8 cellular contexts compared by ENCODE assay signal in genomic region chr3:177041730-177042551, GRCh38.
A peak's percentile ranks its signal among the peaks of the same experiment; 100 is the strongest.
DNase-seq lines count a peak whose midpoint lies in the region; ATAC-seq and TF ChIP-seq lines count a peak whose summit lies in the region.

No MANE protein-coding gene starts in this region.

- H3K9me3 ChIP-seq in right atrium auricular region: no peaks in the 10 kb centered on the region
- no peaks in the 10 kb centered on the region for H3K9me3 ChIP-seq in IMR-90 (ENCODE audit: control insufficient read depth, insufficient read depth, low read length)
- no peaks in the 10 kb centered on the region for H3K9me3 ChIP-seq in gastroesophageal sphincter
- H3K9me3 ChIP-seq in tibial artery: no peaks in the 10 kb centered on the region
- H3K9me3 ChIP-seq in Peyer's patch: no peaks in the 10 kb centered on the region

- H2AK5ac ChIP-seq in IMR-90 (ENCODE audit: low read depth, low read length): no peak overlapping the region

- no peak for TF ChIP-seq RAD21 in IMR-90 (IDR thresholded peaks at IDR 0.05; ENCODE audit: low read length)

- no peak overlapping the region for H4K8ac ChIP-seq in IMR-90 (ENCODE audit: low read depth in 2 of 2, low read length in 2 of 2)

- no peak overlapping the region for H2BK5ac ChIP-seq in IMR-90 (ENCODE audit: low read depth, low read length, poor library complexity, severe bottlenecking)

- peak overlapping the region; percentile 35; the same call in 1 of the 2 replicates for H3K14ac ChIP-seq in IMR-90 (replicated peaks; ENCODE audit: low read depth, low read length)

- H2BK120ac ChIP-seq in IMR-90 (ENCODE audit: low read depth, low read length): no peak overlapping the region

- no peak overlapping the region for H2AK9ac ChIP-seq in IMR-90 (replicated peaks; ENCODE audit: low read depth, low read length, poor library complexity)

- no peaks in the 10 kb centered on the region for H3K27me3 ChIP-seq in right atrium auricular region
- H3K27me3 ChIP-seq in IMR-90 (ENCODE audit: control insufficient read depth, insufficient read depth, low read length): no peaks in the 10 kb centered on the region
- H3K27me3 ChIP-seq in gastroesophageal sphincter: no peaks in the 10 kb centered on the region
- no peaks in the 10 kb centered on the region for H3K27me3 ChIP-seq in tibial artery
- no peaks in the 10 kb centered on the region for H3K27me3 ChIP-seq in Peyer's patch

- no peak overlapping the region; the same call in 1 of the 2 replicates for H3K23ac ChIP-seq in IMR-90 (ENCODE audit: low read depth, low read length)

- peak overlapping the region; percentile 67 to 75 for H3K27ac ChIP-seq in right atrium auricular region
- H3K27ac ChIP-seq in IMR-90 (ENCODE audit: insufficient read depth, low read length): no peak overlapping the region
- H3K27ac ChIP-seq in gastroesophageal sphincter: peak overlapping the region in 3 of 4 donors; percentile 31 to 41 (median 39)
- H3K27ac ChIP-seq in tibial artery: peak overlapping the region; percentile 32 to 44
- H3K27ac ChIP-seq in Peyer's patch: peak overlapping the region in 1 of 4 donors; percentile 17

- H3K9ac ChIP-seq in IMR-90 (ENCODE audit: low read depth, low read length): no peak overlapping the region

- H3K36me3 ChIP-seq in right atrium auricular region (peaks cover 22% of the 10 kb centered on the region), IMR-90 (ENCODE audit: control insufficient read depth, insufficient read depth, low read length) (peaks cover 25% of the 10 kb centered on the region), gastroesophageal sphincter (peaks cover 6 to 50% of the 10 kb centered on the region in 2 donors), tibial artery (peaks cover 36 to 42% (median 39%) of the 10 kb centered on the region in 3 donors), Peyer's patch (peaks cover 0 to 43% (median 0%) of the 10 kb centered on the region in 3 donors)

- TF ChIP-seq CTCF in right atrium auricular region (IDR thresholded peaks at IDR 0.05) (no peak), IMR-90 (conservative IDR thresholded peaks at IDR 0.05; ENCODE audit: low read depth, low read length) (no peak), gastroesophageal sphincter (IDR thresholded peaks at IDR 0.05) (no peak), tibial artery (IDR thresholded peaks at IDR 0.05) (no peak), Peyer's patch (IDR thresholded peaks at IDR 0.05) (no peak)

- intact Hi-C loops in cardiac septum (cut with DNase I): loop anchor here (5.0 to 10.0 kb wide), 3 partner anchors 90 to 1283 kb away; no protein-coding TSS in a partner anchor
- intact Hi-C loops in IMR-90 (cut with micrococcal nuclease): no loop called here
- intact Hi-C loops in tibial artery (cut with DNase I; ENCODE audit: low total_unique reads): no loop called here

- no peak for TF ChIP-seq POLR2A in IMR-90 (IDR thresholded peaks at IDR 0.05; ENCODE audit: low read depth, low read length)
- TF ChIP-seq POLR2A in gastroesophageal sphincter (IDR thresholded peaks at IDR 0.05): no peak
- TF ChIP-seq POLR2A in Peyer's patch (IDR thresholded peaks at IDR 0.05): no peak

- H3K4me3 ChIP-seq in right atrium auricular region (no peak overlapping the region), IMR-90 (ENCODE audit: insufficient read depth, low read depth, low read length) (no peak overlapping the region), gastroesophageal sphincter (no peak overlapping the region), tibial artery (no peak overlapping the region), Peyer's patch (no peak overlapping the region)

- ATAC-seq in IMR-90 (ENCODE audit: low read depth) (no peak), gastroesophageal sphincter (no peak)

- POLR2A ChIA-PET in IMR-90 (lab: Charles Lee; ENCODE audit: unreplicated experiment): no interaction called here

- no peak overlapping the region for H2AFZ ChIP-seq in IMR-90 (replicated peaks; ENCODE audit: low read length, poor library complexity)

- no peak for DNase-seq in right atrium auricular region (ENCODE audit: low spot score)
- no peak for DNase-seq in cardiac septum (ENCODE audit: low spot score)
- no peak for DNase-seq in IMR-90
- DNase-seq in tibial artery: no peak
- DNase-seq in SKM-1 (lab: John Stamatoyannopoulos, UW; ENCODE audit: unreplicated experiment): no peak
- no peak for DNase-seq in Peyer's patch
- DNase-seq in Ammon's horn (ENCODE audit: low spot score): no peak

- in situ Hi-C loops in IMR-90 (cut with MboI; ENCODE audit: low sequenced_read_pairs): no loop called here

- H3K56ac ChIP-seq in IMR-90 (ENCODE audit: extremely low read depth, insufficient read depth, low read length): no peak overlapping the region

- dilution Hi-C loops in IMR-90 (cut with HindIII; ENCODE audit: low sequenced_read_pairs, unreplicated experiment): no loop called here

- peaks cover 5% of the 10 kb centered on the region for H3K9me1 ChIP-seq in IMR-90 (ENCODE audit: insufficient read depth, low read length)

- no peak overlapping the region for H2BK15ac ChIP-seq in IMR-90 (ENCODE audit: low read depth, low read length)

- peaks cover 6 to 33% of the 10 kb centered on the region in 2 experiments for H3K79me1 ChIP-seq in IMR-90 (ENCODE audit: low read depth in 1 of 2, low read length in 2 of 2)

- no peak overlapping the region; the same call in 1 of the 2 replicates for H4K91ac ChIP-seq in IMR-90 (ENCODE audit: insufficient read depth, low read depth, low read length)

- no peak overlapping the region for H2BK20ac ChIP-seq in IMR-90 (ENCODE audit: low read depth, low read length)

- peaks cover 0 to 23% of the 10 kb centered on the region in 2 donors for H3K4me1 ChIP-seq in right atrium auricular region
- H3K4me1 ChIP-seq in IMR-90 (ENCODE audit: control insufficient read depth, insufficient read depth, low read length): peaks cover 5% of the 10 kb centered on the region
- H3K4me1 ChIP-seq in gastroesophageal sphincter: peaks cover 9 to 35% (median 11%) of the 10 kb centered on the region in 3 donors
- H3K4me1 ChIP-seq in tibial artery: peaks cover 0 to 31% (median 4%) of the 10 kb centered on the region in 4 donors
- peaks cover 0 to 6% (median 0%) of the 10 kb centered on the region in 4 donors for H3K4me1 ChIP-seq in Peyer's patch

- peaks cover 4% of the 10 kb centered on the region; the same call in 1 of the 2 replicates for H4K20me1 ChIP-seq in IMR-90 (ENCODE audit: insufficient read depth, low read length)

- peak overlapping the region; percentile 30; the same call in 1 of the 2 replicates for H4K5ac ChIP-seq in IMR-90 (ENCODE audit: low read depth, low read length)

- peak overlapping the region; percentile 15; the same call in 1 of the 2 replicates for H3K4ac ChIP-seq in IMR-90 (ENCODE audit: low read depth, low read length)

- CTCF ChIA-PET in IMR-90 (lab: Yijun Ruan, JAX): no interaction called here

- no peak overlapping the region for H3K18ac ChIP-seq in IMR-90 (ENCODE audit: low read depth, low read length)

- no CpG with 5 or more reads among the region's 8 CpGs for WGBS in IMR-90 (ENCODE audit: extremely low coverage in 2 of 2, insufficient read length in 1 of 2), 2 experiments
- WGBS in gastroesophageal sphincter (ENCODE audit: low coverage in 1 of 2), 2 donors: 66 to 78% methylated on average over 5 to 7 of the region's 8 CpGs

- BruUV-seq in IMR-90 (replicated peaks; lab: Mats Ljungman, UMichigan): no TSS peak

- H3K4me2 ChIP-seq in IMR-90 (ENCODE audit: low read depth, low read length): no peak overlapping the region

- TF ChIP-seq EP300 in gastroesophageal sphincter (IDR thresholded peaks at IDR 0.05): no peak

TF ChIP-seq in IMR-90, 13 proteins besides CTCF, POLR2A, EP300 and RAD21:
- TF ChIP-seq MAFK (IDR thresholded peaks at IDR 0.05; ENCODE audit: low read depth, low read length): no peak
- TF ChIP-seq MAZ (IDR thresholded peaks at IDR 0.05; ENCODE audit: borderline replicate concordance, low read depth, low read length): no peak
- no peak for TF ChIP-seq MXI1 (IDR thresholded peaks at IDR 0.05; ENCODE audit: borderline replicate concordance, low read depth, low read length)
- TF ChIP-seq NFE2L2 (IDR thresholded peaks at IDR 0.05; ENCODE audit: low read depth, low read length): no peak
- TF ChIP-seq ELK1 (IDR thresholded peaks at IDR 0.05; ENCODE audit: borderline replicate concordance, low read depth, low read length): no peak
- no peak for TF ChIP-seq RCOR1 (IDR thresholded peaks at IDR 0.05; ENCODE audit: insufficient replicate concordance, low read length)
- no peak for TF ChIP-seq FOS (IDR thresholded peaks at IDR 0.05; ENCODE audit: low read depth, low read length)
- TF ChIP-seq CHD1 (IDR thresholded peaks at IDR 0.05; ENCODE audit: low read depth, low read length): no peak
- no peak for TF ChIP-seq CEBPB (IDR thresholded peaks at IDR 0.05; ENCODE audit: low read depth, low read length)
- TF ChIP-seq USF2 (IDR thresholded peaks at IDR 0.05; ENCODE audit: low read depth, low read length): no peak
- TF ChIP-seq BHLHE40 (IDR thresholded peaks at IDR 0.05; ENCODE audit: low read depth, low read length): no peak
- TF ChIP-seq SMC3 (IDR thresholded peaks at IDR 0.05; ENCODE audit: low read depth, low read length): no peak
- no peak for TF ChIP-seq RFX5 (IDR thresholded peaks at IDR 0.05; ENCODE audit: low read depth, low read length)
TF ChIP-seq in IMR-90: peak in this region for 0.
